In genomic region chr16:24539850-24540484, GRCh38 we compare ENCODE assay signal across 1 cellular context.
TF ChIP-seq lines count a peak whose summit lies in the region.

No MANE protein-coding gene starts in this region.

TF ChIP-seq in HepG2, 621 proteins besides CTCF, POLR2A, EP300 and RAD21 (continued from another document and continues in another):
- TF ChIP-seq REST (IDR thresholded peaks at IDR 0.05; ENCODE audit: borderline replicate concordance in 1 of 2, low read depth in 1 of 2, low read length in 2 of 2), result no peak
- peak; percentile 95; the same call in 1 of the 2 replicates for TF ChIP-seq UBTF (CRISPR knock-in tag; IDR thresholded peaks at IDR 0.05)
- TF ChIP-seq NFKBIZ (CRISPR knock-in tag; IDR thresholded peaks at IDR 0.05), result no peak
- TF ChIP-seq CREBL2 (CRISPR knock-in tag; IDR thresholded peaks at IDR 0.05; ENCODE audit: borderline replicate concordance), result no peak; the same call in 1 of the 2 replicates
- TF ChIP-seq EEA1 (CRISPR knock-in tag; IDR thresholded peaks at IDR 0.05; ENCODE audit: borderline replicate concordance), result peak; percentile 51; the same call in 1 of the 2 replicates
- no peak for TF ChIP-seq SYNCRIP (IDR thresholded peaks at IDR 0.05; ENCODE audit: insufficient read depth, low read depth, low read length)
- no peak for TF ChIP-seq ZNF329 (CRISPR knock-in tag; IDR thresholded peaks at IDR 0.05; ENCODE audit: low read depth)
- peak; percentile 74; the same call in 1 of the 2 replicates for TF ChIP-seq ZNF33B (CRISPR knock-in tag; IDR thresholded peaks at IDR 0.05)
- no peak for TF ChIP-seq ZNF382 (CRISPR knock-in tag; IDR thresholded peaks at IDR 0.05; ENCODE audit: borderline replicate concordance)
- no peak for TF ChIP-seq KLF15 (CRISPR knock-in tag; IDR thresholded peaks at IDR 0.05; ENCODE audit: borderline replicate concordance)
- TF ChIP-seq TRIM24 (CRISPR knock-in tag; IDR thresholded peaks at IDR 0.05), result no peak
- TF ChIP-seq GLI4 (CRISPR knock-in tag; IDR thresholded peaks at IDR 0.05; ENCODE audit: borderline replicate concordance), result peak; percentile 86; the same call in 1 of the 2 replicates
- no peak for TF ChIP-seq PRPF4 (IDR thresholded peaks at IDR 0.05; ENCODE audit: low read depth, low read length, poor library complexity, severe bottlenecking)
- TF ChIP-seq ZNF230 (CRISPR knock-in tag; IDR thresholded peaks at IDR 0.05), result no peak; the same call in 1 of the 2 replicates
- TF ChIP-seq ZBTB4 (CRISPR knock-in tag; IDR thresholded peaks at IDR 0.05; ENCODE audit: borderline replicate concordance), result no peak
- no peak for TF ChIP-seq BATF2 (CRISPR knock-in tag; IDR thresholded peaks at IDR 0.05)
- no peak for TF ChIP-seq ZBTB38 (CRISPR knock-in tag; IDR thresholded peaks at IDR 0.05)
- no peak for TF ChIP-seq ZXDC (CRISPR knock-in tag; IDR thresholded peaks at IDR 0.05)
- TF ChIP-seq CREB3 (CRISPR knock-in tag; IDR thresholded peaks at IDR 0.05), result no peak; the same call in 1 of the 2 replicates
- no peak for TF ChIP-seq ZNF496 (CRISPR knock-in tag; IDR thresholded peaks at IDR 0.05; ENCODE audit: insufficient replicate concordance)
- no peak for TF ChIP-seq SOX13 (IDR thresholded peaks at IDR 0.05)
- TF ChIP-seq SOX13 (CRISPR knock-in tag; conservative IDR thresholded peaks at IDR 0.05 in 1 of 2, IDR thresholded peaks at IDR 0.05 in 1 of 2), result no peak; a peak in 1 of 4 replicates
- no peak for TF ChIP-seq XRCC5 (optimal IDR thresholded peaks at IDR 0.05; ENCODE audit: low read length)
- TF ChIP-seq BCLAF1 (IDR thresholded peaks at IDR 0.05), result no peak
- 0 out of 2 replicates have a peak, but pooled peaks have one; percentile 67 for TF ChIP-seq ZNF333 (CRISPR knock-in tag; IDR thresholded peaks at IDR 0.05; ENCODE audit: borderline replicate concordance)
- no peak for TF ChIP-seq GATAD1 (CRISPR knock-in tag; IDR thresholded peaks at IDR 0.05)
- TF ChIP-seq RFX5 (IDR thresholded peaks at IDR 0.05; ENCODE audit: low read depth, low read length), result no peak
- TF ChIP-seq ZNF564 (CRISPR knock-in tag; IDR thresholded peaks at IDR 0.05), result peak; percentile 65
- TF ChIP-seq ZSCAN25 (CRISPR knock-in tag; IDR thresholded peaks at IDR 0.05), result no peak
- peak; percentile 99 for TF ChIP-seq ZFY (CRISPR knock-in tag; IDR thresholded peaks at IDR 0.05)
- TF ChIP-seq DRAP1 (CRISPR knock-in tag; IDR thresholded peaks at IDR 0.05), result no peak
- no peak for TF ChIP-seq ZBTB44 (CRISPR knock-in tag; IDR thresholded peaks at IDR 0.05)
- TF ChIP-seq SP4 (CRISPR knock-in tag; IDR thresholded peaks at IDR 0.05), result no peak
- TF ChIP-seq RFXANK (CRISPR knock-in tag; IDR thresholded peaks at IDR 0.05), result no peak
- TF ChIP-seq FIP1L1 (IDR thresholded peaks at IDR 0.05; ENCODE audit: borderline replicate concordance, insufficient read depth, low read depth, low read length), result no peak
- TF ChIP-seq MAFK (conservative IDR thresholded peaks at IDR 0.05 in 1 of 2, IDR thresholded peaks at IDR 0.05 in 1 of 2; ENCODE audit: low read length in 2 of 2), result no peak
- peak; percentile 5; the same call in 1 of the 2 replicates for TF ChIP-seq ZNF33A (CRISPR knock-in tag; IDR thresholded peaks at IDR 0.05; ENCODE audit: borderline replicate concordance)
- no peak for TF ChIP-seq PAF1 (CRISPR knock-in tag; IDR thresholded peaks at IDR 0.05)
